Comparison of ENCODE assay signal across 20 cellular contexts in genomic region chr5:131682175-131682574, GRCh38. TPM values are rescaled to one million over a fixed set of nuclear protein-coding genes. Genes with fewer than 3 reads are reported as not detected.
A peak's percentile ranks its signal among the peaks of the same experiment; 100 is the strongest.
DNase-seq lines count a peak whose midpoint lies in the region; ATAC-seq, FAIRE-seq and TF ChIP-seq lines count a peak whose summit lies in the region.
"Had no signal": no experiment of that assay in that cellular context is flagged by ENCODE, and none has a peak within 500 bp of the region (broad histone marks: within the 10 kb centered on the region; RNA-seq: fewer than 3 reads in every experiment).

No MANE protein-coding gene starts in this region.

- intact Hi-C loops in K562 (cut with micrococcal nuclease): no loop called here
- intact Hi-C loops in spleen (cut with DNase I; ENCODE audit: low total_unique reads): no loop called here

- no peak overlapping the region for H2AFZ ChIP-seq in K562 (ENCODE audit: low read depth, low read length)
- H2AFZ ChIP-seq: GM23248 had no signal

- no peak for TF ChIP-seq RAD21 in K562 (CRISPR knock-in tag; conservative IDR thresholded peaks at IDR 0.05 in 1 of 2, IDR thresholded peaks at IDR 0.05 in 1 of 2)

- H3K4me3 ChIP-seq in BLaER1 treated with 17β-estradiol and CSF1 and Interleukin-3, amounts not matched to agents 10 nM and 100 nM: no peak overlapping the region
- no peak overlapping the region for H3K4me3 ChIP-seq in K562
- H3K4me3 ChIP-seq in spleen: no peak overlapping the region
- H3K4me3 ChIP-seq: GM23248 had no signal

- FAIRE-seq in K562 (lab: Jason Lieb, UNC) (no peak), D721Med (lab: Jason Lieb, UNC) (no peak)
- FAIRE-seq: A204.1, G401.6, GM12891, H54, HTR-8/SVneo had no signal

- H3K4me2 ChIP-seq in BLaER1 treated with 17β-estradiol and CSF1 and Interleukin-3, amounts not matched to agents 10 nM and 100 nM: peak overlapping the region in 10 of 11 experiments; percentile 5 to 59 (median 26); a peak in 10 of 22 replicates
- H3K4me2 ChIP-seq in K562 (ENCODE audit: insufficient read depth, low read length): no peak overlapping the region

- no peaks in the 10 kb centered on the region for H3K9me3 Mint-ChIP-seq in IgD-negative memory B cell
- H3K9me3 Mint-ChIP-seq: CD8-positive, alpha-beta T cell had no signal

- H3K4me3 Mint-ChIP-seq in IgD-negative memory B cell: peak overlapping the region in 1 of 4 donors; percentile 43
- H3K4me3 Mint-ChIP-seq: CD8-positive, alpha-beta T cell had no signal

- H3K27ac ChIP-seq in BLaER1 treated with 17β-estradiol and CSF1 and Interleukin-3, amounts not matched to agents 10 nM and 100 nM: peak overlapping the region in 1 of 11 experiments; percentile 34; a peak in 2 of 22 replicates
- H3K27ac ChIP-seq in K562 (ENCODE audit: extremely low read depth, low read depth, low read length) (no peak overlapping the region), spleen (peak overlapping the region in 5 of 8 donors; percentile 42 to 71 (median 67))
- H3K27ac ChIP-seq: GM23248 had no signal

- peaks cover 44 to 86% (median 63%) of the 10 kb centered on the region in 11 experiments for H3K36me3 ChIP-seq in BLaER1 treated with 17β-estradiol and CSF1 and Interleukin-3, amounts not matched to agents 10 nM and 100 nM
- peaks cover 44% of the 10 kb centered on the region for H3K36me3 ChIP-seq in K562 (ENCODE audit: control insufficient read depth, insufficient read depth, low read length)
- H3K36me3 ChIP-seq in spleen: peaks cover 0 to 45% (median 4%) of the 10 kb centered on the region in 6 donors

- H3K79me2 ChIP-seq in K562 (ENCODE audit: control insufficient read depth, insufficient read depth, low read length): no peaks in the 10 kb centered on the region

- H3K27me3 ChIP-seq in BLaER1 treated with 17β-estradiol and CSF1 and Interleukin-3, amounts not matched to agents 10 nM and 100 nM: no peaks in the 10 kb centered on the region
- H3K27me3 ChIP-seq in K562 (ENCODE audit: control insufficient read depth in 2 of 2, insufficient read depth in 2 of 2, low read length in 2 of 2): no peaks in the 10 kb centered on the region
- H3K27me3 ChIP-seq in spleen (replicated peaks in 1 of 7): no peaks in the 10 kb centered on the region

- no peak for TF ChIP-seq CTCF in K562 (IDR thresholded peaks at IDR 0.05 in 2 of 3, conservative IDR thresholded peaks at IDR 0.05 in 1 of 3; ENCODE audit: insufficient read depth in 2 of 3, low read depth in 1 of 3, low read length in 3 of 3)
- TF ChIP-seq CTCF in spleen (IDR thresholded peaks at IDR 0.05 in 8 of 11, conservative IDR thresholded peaks at IDR 0.05 in 3 of 11): no peak
- no peak for TF ChIP-seq CTCF in D721Med (IDR thresholded peaks at IDR 0.05; ENCODE audit: insufficient read depth, missing control alignments)

- in situ Hi-C loops in K562 (cut with MboI): no loop called here

- H3K9ac ChIP-seq in BLaER1 treated with 17β-estradiol and CSF1 and Interleukin-3, amounts not matched to agents 10 nM and 100 nM: no peak overlapping the region
- no peak overlapping the region for H3K9ac ChIP-seq in K562 (ENCODE audit: insufficient read depth in 1 of 2, low read depth in 2 of 2, low read length in 2 of 2)
- H3K9ac ChIP-seq: GM23248 had no signal

- DNase-seq in K562 (ENCODE audit: extremely low read depth in 1 of 4, low spot score in 3 of 4): no peak
- no peak for DNase-seq in spleen
- DNase-seq in D721Med (ENCODE audit: insufficient read length, low spot score): no peak
- DNase-seq in NOMO-1 treated with dmso at 0.1 percent for 144 hours (lab: John Stamatoyannopoulos, UW; ENCODE audit: unreplicated experiment): no peak
- DNase-seq: ACHN; Calu3; CD8-positive, alpha-beta T cell; DMS 273 treated with DMSO at 0.1 percent for 48 hours; DMS53; DND-41; GM23248; HCEC 1CT had no signal

- 96% methylated on average over 5 of the region's 5 CpGs for WGBS in K562 (ENCODE audit: insufficient coverage, low coverage, missing lambda C conversion rate)
- WGBS in spleen, 5 donors: 93 to 98% (median 96%) methylated on average over 5 of the region's 5 CpGs

- H3K27me3 Mint-ChIP-seq in IgD-negative memory B cell: no peaks in the 10 kb centered on the region

- no peaks in the 10 kb centered on the region for H3K9me3 ChIP-seq in BLaER1 treated with 17β-estradiol and CSF1 and Interleukin-3, amounts not matched to agents 10 nM and 100 nM (replicated peaks in 1 of 11)
- H3K9me3 ChIP-seq in K562 (replicated peaks; ENCODE audit: control insufficient read depth, insufficient read depth, low read depth, low read length) (no peaks in the 10 kb centered on the region), spleen (no peaks in the 10 kb centered on the region)

- no peaks in the 10 kb centered on the region for H3K9me1 ChIP-seq in K562 (ENCODE audit: control insufficient read depth, insufficient read depth, low read length)

- POLR2A ChIA-PET in K562 (lab: Yijun Ruan, JAX): no interaction called here

- no peak for ATAC-seq in K562
- no peak for ATAC-seq in HG02938 (IDR thresholded peaks at IDR 0.05; ENCODE audit: unreplicated experiment)
- ATAC-seq: CD8-positive, alpha-beta T cell had no signal

- peaks cover 9 to 28% (median 12%) of the 10 kb centered on the region in 10 experiments; a peak in 18 of 20 replicates for H3K4me1 ChIP-seq in BLaER1 treated with 17β-estradiol and CSF1 and Interleukin-3, amounts not matched to agents 10 nM and 100 nM
- H3K4me1 ChIP-seq in K562 (replicated peaks in 1 of 2; ENCODE audit: control insufficient read depth in 2 of 2, insufficient read depth in 2 of 2, low read length in 2 of 2): no peaks in the 10 kb centered on the region
- peaks cover 0 to 19% (median 6%) of the 10 kb centered on the region in 6 donors for H3K4me1 ChIP-seq in spleen

- TF ChIP-seq POLR2A in K562 (conservative IDR thresholded peaks at IDR 0.05) (no peak), spleen (IDR thresholded peaks at IDR 0.05) (no peak)

- no peak for TF ChIP-seq EP300 in K562 (IDR thresholded peaks at IDR 0.05; ENCODE audit: low read length)

- no TSS peak for BruUV-seq in K562 (replicated peaks; lab: Mats Ljungman, UMichigan)

- H3K4me1 Mint-ChIP-seq in IgD-negative memory B cell: peaks cover 14 to 30% (median 24%) of the 10 kb centered on the region in 3 donors

- peaks cover 0 to 48% (median 0%) of the 10 kb centered on the region in 11 experiments; a peak in 4 of 22 replicates for H4K20me1 ChIP-seq in BLaER1 treated with 17β-estradiol and CSF1 and Interleukin-3, amounts not matched to agents 10 nM and 100 nM
- no peaks in the 10 kb centered on the region for H4K20me1 ChIP-seq in K562 (replicated peaks; ENCODE audit: control insufficient read depth, insufficient read depth, low read length)

- CTCF ChIA-PET in K562 (lab: Yijun Ruan, JAX; ENCODE audit: low intra/inter-chr PET ratio): no interaction called here

- H3K27ac Mint-ChIP-seq in IgD-negative memory B cell: peak overlapping the region; percentile 50 to 95 (median 91)
- H3K27ac Mint-ChIP-seq: CD8-positive, alpha-beta T cell had no signal

- H3K36me3 Mint-ChIP-seq in IgD-negative memory B cell: peaks cover 13% of the 10 kb centered on the region

TF ChIP-seq in K562, 482 proteins besides CTCF, POLR2A, EP300 and RAD21:
- TF ChIP-seq CEBPB (tag; IDR thresholded peaks at IDR 0.05) (peak; percentile 80), FOXK1 (CRISPR knock-in tag; IDR thresholded peaks at IDR 0.05; ENCODE audit: borderline replicate concordance) (no peak), SRSF7 (optimal IDR thresholded peaks at IDR 0.05; ENCODE audit: low read depth, low read length) (no peak), CEBPG (CRISPR knock-in tag; IDR thresholded peaks at IDR 0.05) (no peak), CEBPG (tag; conservative IDR thresholded peaks at IDR 0.05 in 1 of 2, IDR thresholded peaks at IDR 0.05 in 1 of 2) (peak in 1 of 2 experiments; percentile 80; a peak in 3 of 4 replicates), MLLT1 (IDR thresholded peaks at IDR 0.05) (no peak)

RNA-seq across cellular contexts. Expression of gene RAPGEF6, which starts 47.1 kb away (rescaled TPM):
- 16.6 TPM for polyA plus RNA-seq in IgD-negative memory B cell
- total RNA-seq in K562 (2011; cell fraction: chromatin; rRNA removed; ENCODE audit: low replicate concordance): 73.3 and 301 TPM in 2 replicates
- total RNA-seq in K562 (2011; cell fraction: nucleolus; rRNA removed): 30.5 and 43.6 TPM in 2 replicates
- 73.5 and 111 TPM in 2 replicates for total RNA-seq in K562 (2011; cell fraction: nucleoplasm; rRNA removed)
- total RNA-seq in K562 (2014; rRNA removed): 12.7 and 13.7 TPM in 2 replicates
- total RNA-seq in K562 (2014; rRNA removed; fragmentation: Illumina TruSeq; extraction: Trizol): 23.4 and 24.9 TPM in 2 replicates
- total RNA-seq in K562 (2015; rRNA removed; fragmentation: Illumina TruSeq; extraction: Trizol): 18.5 and 20.5 TPM in 2 replicates
- 16.8 and 17.7 TPM in 2 replicates for total RNA-seq in K562 (2021)
- 13.9 and 17.1 TPM in 2 replicates for polyA plus RNA-seq in K562 (2011; rRNA removed)
- 6.1 and 7.1 TPM in 2 replicates for polyA plus RNA-seq in K562 (2011; cell fraction: cytosol; rRNA removed)
- polyA plus RNA-seq in K562 (2011; cell fraction: nucleus; rRNA removed): 20.9 and 22.2 TPM in 2 replicates
- polyA plus RNA-seq in K562 (2012): 6.6 and 7.2 TPM in 2 replicates
- polyA plus RNA-seq in K562 (2014; fragmentation: Illumina TruSeq; extraction: Trizol): 9.9 and 10.9 TPM in 2 replicates
- 1 to 10 TPM; 2.7 to 3.6 TPM for polyA plus RNA-seq in K562 (2014; fragmentation: Nextera tagmentation; extraction: Ambion mirVana)
- 7.7 and 12.5 TPM in 2 replicates for polyA plus RNA-seq in K562 (2014; rRNA removed)
- polyA minus RNA-seq in K562 (2011; rRNA and poly(A)+ RNA removed): 163 and 185 TPM in 2 replicates
- polyA minus RNA-seq in K562 (2011; cell fraction: cytosol; rRNA and poly(A)+ RNA removed): 19.0 and 22.0 TPM in 2 replicates
- 56.8 and 88.0 TPM in 2 replicates for polyA minus RNA-seq in K562 (2011; cell fraction: nucleus; rRNA and poly(A)+ RNA removed)
- 10 to 100 TPM; 37.0 to 56.4 (median 46.9) TPM for total RNA-seq in spleen
- polyA plus RNA-seq in spleen: 1 to 10 TPM; 3.8 to 5.3 (median 4.8) TPM
